ENCODE assay signal across 9 cellular contexts in the genomic region with DNA sequence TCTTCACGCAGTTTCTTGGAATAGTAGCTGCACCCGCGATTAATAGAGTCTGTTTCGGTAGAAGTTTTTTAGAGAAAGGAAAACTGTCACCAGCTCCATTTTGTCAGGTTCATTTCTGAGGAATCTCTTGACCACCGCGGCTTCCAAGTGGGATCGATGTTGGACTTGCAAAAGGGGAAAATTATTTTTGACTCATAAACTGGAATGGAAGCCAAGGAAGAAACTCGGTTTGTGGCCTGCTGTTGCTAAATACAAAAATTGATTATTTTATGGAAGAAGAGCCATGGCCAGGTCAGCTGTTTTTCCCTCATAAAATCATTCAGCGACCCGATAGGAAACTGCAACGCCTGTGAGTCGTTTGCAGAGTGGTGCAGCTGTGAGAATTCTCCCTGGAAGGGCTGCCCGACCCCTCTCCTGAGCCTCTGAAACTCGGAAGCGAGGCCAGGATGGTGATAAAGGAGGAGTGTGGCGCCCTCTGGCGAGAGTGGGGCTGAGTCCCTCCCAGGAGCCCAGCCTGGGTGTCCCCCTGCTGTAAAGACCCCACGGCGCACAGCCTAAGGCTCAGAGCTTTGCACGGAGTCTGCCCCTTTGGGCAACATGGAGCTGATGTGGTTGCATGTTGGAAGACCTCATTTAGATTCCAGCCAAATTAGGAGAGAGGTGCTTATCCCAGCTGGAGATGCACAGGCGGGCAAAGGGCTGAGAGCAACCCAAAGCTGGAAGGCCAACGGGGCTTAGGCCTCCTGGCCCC.
DNase-seq lines count a peak whose midpoint lies in the region; ATAC-seq, FAIRE-seq and TF ChIP-seq lines count a peak whose summit lies in the region.
"Had no signal": no experiment of that assay in that cellular context is flagged by ENCODE, and none has a peak within 500 bp of the region (broad histone marks: within the 10 kb centered on the region; RNA-seq: fewer than 3 reads in every experiment).

No MANE protein-coding gene starts in this region.

- intact Hi-C loops in CD8-positive, alpha-beta T cell (cut with DNase I, micrococcal nuclease) = loop anchor here (1.0 kb wide), 2 partner anchors 166 to 188 kb away; no protein-coding TSS in a partner anchor

- POLR2A ChIA-PET in CD8-positive, alpha-beta T cell (lab: Charles Lee) = interaction anchor here (1.8 kb wide), 1 partner anchor 166 kb away, joined by 5 read pairs; no protein-coding TSS in a partner anchor

- H3K27ac ChIP-seq in CD8-positive, alpha-beta T cell (ENCODE audit: low read depth, low read length) = no peak overlapping the region

- TF ChIP-seq CTCF in CD8-positive, alpha-beta T cell (IDR thresholded peaks at IDR 0.05) = peak; percentile 79
- peak; percentile 80 for TF ChIP-seq CTCF in astrocyte of the cerebellum (IDR thresholded peaks at IDR 0.05; ENCODE audit: low read depth, low read length, missing control alignments)

- no peaks in the 10 kb centered on the region for H3K9me3 ChIP-seq in CD8-positive, alpha-beta T cell (ENCODE audit: low read length)

- H3K27ac Mint-ChIP-seq in CD8-positive, alpha-beta T cell = no peak overlapping the region
- H3K27ac Mint-ChIP-seq: IgD-negative memory B cell had no signal

- in situ Hi-C loops in astrocyte of the cerebellum (cut with HindIII; ENCODE audit: low sequenced_read_pairs) = no loop called here

- no peak overlapping the region for H3K4me3 Mint-ChIP-seq in CD8-positive, alpha-beta T cell
- H3K4me3 Mint-ChIP-seq: IgD-negative memory B cell had no signal

- no peaks in the 10 kb centered on the region for H3K4me1 ChIP-seq in CD8-positive, alpha-beta T cell (ENCODE audit: insufficient read depth, low read length)

- CTCF ChIA-PET in CD8-positive, alpha-beta T cell (lab: Charles Lee) = interaction anchor here (0.6 to 4.4 kb wide), 43 partner anchors 8 to 346 kb away, joined by 3 to 135 read pairs (median 5); a partner anchor contains a TSS

- no peaks in the 10 kb centered on the region for H3K4me1 Mint-ChIP-seq in CD8-positive, alpha-beta T cell (ENCODE audit: low read depth)

- peak; percentile 83 for ATAC-seq in CD8-positive, alpha-beta T cell
- ATAC-seq in GM18867 (IDR thresholded peaks at IDR 0.05; ENCODE audit: unreplicated experiment) (no peak), GM21526 (IDR thresholded peaks at IDR 0.05; ENCODE audit: low FRiP score, unreplicated experiment) (no peak)

- H3K36me3 Mint-ChIP-seq in CD8-positive, alpha-beta T cell = no peaks in the 10 kb centered on the region
- H3K36me3 Mint-ChIP-seq: IgD-negative memory B cell had no signal

- H3K36me3 ChIP-seq in CD8-positive, alpha-beta T cell (ENCODE audit: insufficient read depth, low read length) = no peaks in the 10 kb centered on the region

- peaks cover 2% of the 10 kb centered on the region for H3K27me3 Mint-ChIP-seq in CD8-positive, alpha-beta T cell (ENCODE audit: low read depth)

- no peak overlapping the region for H3K4me3 ChIP-seq in CD8-positive, alpha-beta T cell (ENCODE audit: low read depth, low read length)
- H3K4me3 ChIP-seq in astrocyte of the cerebellum (ENCODE audit: low read depth, low read length) = no peak overlapping the region

- no peak for FAIRE-seq in HTR-8/SVneo (lab: Jason Lieb, UNC)

- no peaks in the 10 kb centered on the region for H3K27me3 ChIP-seq in CD8-positive, alpha-beta T cell (ENCODE audit: insufficient read depth, low read length)

- no peaks in the 10 kb centered on the region for H3K9me3 Mint-ChIP-seq in CD8-positive, alpha-beta T cell
- H3K9me3 Mint-ChIP-seq: IgD-negative memory B cell had no signal

- DNase-seq in CD8-positive, alpha-beta T cell = peak; percentile 42 to 80 (median 68)
- peak; percentile 59 for DNase-seq in HTR-8/SVneo (ENCODE audit: insufficient read length, low spot score)
- peak; percentile 30 for DNase-seq in T-helper 22 cell (ENCODE audit: low read depth)
- peak; percentile 35 for DNase-seq in astrocyte of the cerebellum (ENCODE audit: low read depth)
- peak; percentile 65 for DNase-seq in iPS DF 19.7 (ENCODE audit: low read depth, low spot score)
- DNase-seq in stimulated activated CD4-positive, alpha-beta T cell treated with anti-CD3 and anti-CD28 coated beads, Interleukin-15, amount 100 ng/mL, for 1 hour (ENCODE audit: low read depth in 1 of 2, low spot score in 1 of 2) = peak; percentile 21 to 55
